Comparison of ENCODE assay signal across 10 cellular contexts in genomic region chr1:234998174-234998741, GRCh38.
DNase-seq lines count a peak whose midpoint lies in the region; ATAC-seq and TF ChIP-seq lines count a peak whose summit lies in the region.
"Had no signal": no experiment of that assay in that cellular context is flagged by ENCODE, and none has a peak within 500 bp of the region (broad histone marks: within the 10 kb centered on the region; RNA-seq: fewer than 3 reads in every experiment).

No MANE protein-coding gene starts in this region.

- H3K36me3 Mint-ChIP-seq in nephron progenitor cell (ENCODE audit: low read depth): no peaks in the 10 kb centered on the region
- H3K36me3 Mint-ChIP-seq: naive thymus-derived CD8-positive, alpha-beta T cell had no signal

- H3K27ac ChIP-seq in AG04450 (ENCODE audit: low read depth, low read length) (peak overlapping the region; percentile 90), RWPE2 (ENCODE audit: poor library complexity, severe bottlenecking) (peak overlapping the region; percentile 94)

- ATAC-seq in RWPE2 (ENCODE audit: low read depth) (peak; percentile 85), GM18520 (IDR thresholded peaks at IDR 0.05; ENCODE audit: unreplicated experiment) (no peak), HG03439 (IDR thresholded peaks at IDR 0.05; ENCODE audit: unreplicated experiment) (no peak)
- ATAC-seq: naive thymus-derived CD8-positive, alpha-beta T cell had no signal

- H3K36me3 ChIP-seq in RWPE2 (ENCODE audit: low read depth): no peaks in the 10 kb centered on the region

- CTCF ChIA-PET in AG04450 (lab: Charles Lee): no interaction called here

- no peak for TF ChIP-seq CTCF in AG04450 (IDR thresholded peaks at IDR 0.05; ENCODE audit: low read depth, low read length)
- TF ChIP-seq CTCF in RWPE2 (IDR thresholded peaks at IDR 0.05; ENCODE audit: poor library complexity, severe bottlenecking): no peak
- TF ChIP-seq CTCF in fibroblast of pulmonary artery (IDR thresholded peaks at IDR 0.05; ENCODE audit: low read length, missing control alignments): no peak
- no peak for TF ChIP-seq CTCF in nephron progenitor cell (IDR thresholded peaks at IDR 0.05)

- intact Hi-C loops in posterior cingulate gyrus (cut with DNase I): loop anchor here (10.0 kb wide), 1 partner anchor 383 kb away; the partner anchor contains the start of gene IRF2BP2

- POLR2A ChIA-PET in AG04450 (lab: Yijun Ruan, JAX): no interaction called here

- no peaks in the 10 kb centered on the region for H3K27me3 Mint-ChIP-seq in nephron progenitor cell (ENCODE audit: low read depth, poor library complexity)
- H3K27me3 Mint-ChIP-seq: naive thymus-derived CD8-positive, alpha-beta T cell had no signal

- H3K4me3 ChIP-seq in AG04450 (ENCODE audit: low read depth, low read length): no peak overlapping the region
- H3K4me3 ChIP-seq in RWPE2 (ENCODE audit: severe bottlenecking): no peak overlapping the region
- no peak overlapping the region for H3K4me3 ChIP-seq in fibroblast of pulmonary artery (replicated peaks; ENCODE audit: low read depth, low read length)

- H3K27ac Mint-ChIP-seq in nephron progenitor cell: peak overlapping the region; percentile 87
- H3K27ac Mint-ChIP-seq: naive thymus-derived CD8-positive, alpha-beta T cell had no signal

- H3K4me1 ChIP-seq in RWPE2 (ENCODE audit: insufficient read depth, poor library complexity, severe bottlenecking): peaks cover 26% of the 10 kb centered on the region

- no peak overlapping the region for H3K4me3 Mint-ChIP-seq in nephron progenitor cell
- H3K4me3 Mint-ChIP-seq: naive thymus-derived CD8-positive, alpha-beta T cell had no signal

- no peaks in the 10 kb centered on the region for H3K9me3 Mint-ChIP-seq in nephron progenitor cell
- H3K9me3 Mint-ChIP-seq: naive thymus-derived CD8-positive, alpha-beta T cell had no signal

- no peaks in the 10 kb centered on the region for H3K9me3 ChIP-seq in AG04450 (ENCODE audit: control insufficient read depth, insufficient read depth, low read length)
- no peaks in the 10 kb centered on the region for H3K9me3 ChIP-seq in RWPE2 (ENCODE audit: severe bottlenecking)

- H3K27me3 ChIP-seq in AG04450 (ENCODE audit: control insufficient read depth, insufficient read depth, low read length) (no peaks in the 10 kb centered on the region), RWPE2 (ENCODE audit: insufficient read depth, poor library complexity, severe bottlenecking) (no peaks in the 10 kb centered on the region)

- peaks cover 48% of the 10 kb centered on the region for H3K4me1 Mint-ChIP-seq in nephron progenitor cell

- DNase-seq in AG04450 (ENCODE audit: low read depth, low spot score) (no peak), RWPE2 (ENCODE audit: low spot score) (peak; percentile 94), fibroblast of pulmonary artery (ENCODE audit: low read depth) (peak; percentile 35), nephron progenitor cell (no peak), NCI-H1105 (lab: John Stamatoyannopoulos, UW) (no peak), posterior cingulate gyrus (no peak)
- DNase-seq: naive thymus-derived CD8-positive, alpha-beta T cell; NCI-H510A had no signal

Comparison
In these comparisons a context has a peak if more than half of its experiments do, and no peak if none do; other contexts are left out.
1. DNase-seq: peak in RWPE2 (single experiment) and fibroblast of pulmonary artery (single experiment); none in AG04450 (single experiment), nephron progenitor cell (single experiment), NCI-H1105 (single experiment) and posterior cingulate gyrus (0 of 10).